In genomic region chr17:68762911-68763310, GRCh38 we compare ENCODE assay signal across 32 cellular contexts.
"Had no signal": no experiment of that assay in that cellular context is flagged by ENCODE, and none has a peak within 500 bp of the region (broad histone marks: within the 10 kb centered on the region; RNA-seq: fewer than 3 reads in every experiment).

No MANE protein-coding gene starts in this region.

- H3K27ac ChIP-seq: adrenal gland, ascending aorta, body of pancreas, brain microvascular endothelial cell, breast epithelium, cardiac muscle cell had no signal

- H3K9me3 ChIP-seq: adrenal gland, ascending aorta, body of pancreas, breast epithelium had no signal

- H3K27me3 ChIP-seq: adrenal gland, ascending aorta, body of pancreas, brain microvascular endothelial cell, breast epithelium, cardiac muscle cell had no signal

- ATAC-seq: activated T-cell treated with anti-CD3 and anti-CD28 coated beads, Interleukin-2, amount 50 U/mL, for 4 hours; body of pancreas had no signal

- H3K4me3 ChIP-seq: adrenal gland, ascending aorta, body of pancreas, breast epithelium, cardiac muscle cell had no signal

- FAIRE-seq: astrocyte, bronchial epithelial cell had no signal

- H3K4me1 ChIP-seq: breast epithelium had no signal

- H3K36me3 ChIP-seq: adrenal gland, ascending aorta, brain microvascular endothelial cell, breast epithelium, cardiac muscle cell had no signal

- DNase-seq: activated effector memory CD4-positive, alpha-beta T cell treated with anti-CD3 and anti-CD28 coated beads, Interleukin-2, amount 50 U/mL, for 16 hours; activated effector memory CD4-positive, alpha-beta T cell treated with Interleukin-2 at 50 U/mL for 16 hours; activated gamma-delta T cell; activated gamma-delta T cell treated with Interleukin-2 at 50 U/mL for 16 hours; activated naive CD4-positive, alpha-beta T cell; activated naive CD4-positive, alpha-beta T cell treated with anti-CD3 and anti-CD28 coated beads for 36 hours; activated naive CD4-positive, alpha-beta T cell treated with anti-CD3 and anti-CD28 coated beads, Interleukin-2, amount 10 ng/mL, durations not matched to agents 7 days and 5 days; activated naive CD4-positive, alpha-beta T cell treated with anti-CD3 and anti-CD28 coated beads, Interleukin-2, amount 50 U/mL, for 16 hours; activated naive CD4-positive, alpha-beta T cell treated with Interleukin-2 at 50 U/mL for 16 hours; activated naive CD8-positive, alpha-beta T cell treated with anti-CD3 and anti-CD28 coated beads for 36 hours; activated naive CD8-positive, alpha-beta T cell treated with anti-CD3 and anti-CD28 coated beads, Interleukin-2, amount 10 ng/mL, durations not matched to agents 7 days and 5 days; activated naive CD8-positive, alpha-beta T cell treated with anti-CD3 and anti-CD28 coated beads, Interleukin-2, amount 50 U/mL, for 24 hours; activated T-cell treated with anti-CD3 and anti-CD28 coated beads, Interleukin-2, amount 50 U/mL, for 1 hour; activated T-cell treated with anti-CD3 and anti-CD28 coated beads, Interleukin-2, amount 50 U/mL, for 24 hours; activated T-cell treated with anti-CD3 and anti-CD28 coated beads, Interleukin-2, amount 50 U/mL, for 4 hours; activated T-cell treated with anti-CD3 and anti-CD28 coated beads, Interleukin-2, amount 50 U/mL, for 48 hours; activated T-cell treated with anti-CD3 and anti-CD28 coated beads, Interleukin-2, amount 50 U/mL, for 72 hours; adrenal gland; amniotic stem cell; amygdala; anterior cingulate cortex; aorta; body of pancreas; caudate nucleus; central memory CD4-positive, alpha-beta T cell; cerebellar nuclear complex had no signal
